In the genomic region with DNA sequence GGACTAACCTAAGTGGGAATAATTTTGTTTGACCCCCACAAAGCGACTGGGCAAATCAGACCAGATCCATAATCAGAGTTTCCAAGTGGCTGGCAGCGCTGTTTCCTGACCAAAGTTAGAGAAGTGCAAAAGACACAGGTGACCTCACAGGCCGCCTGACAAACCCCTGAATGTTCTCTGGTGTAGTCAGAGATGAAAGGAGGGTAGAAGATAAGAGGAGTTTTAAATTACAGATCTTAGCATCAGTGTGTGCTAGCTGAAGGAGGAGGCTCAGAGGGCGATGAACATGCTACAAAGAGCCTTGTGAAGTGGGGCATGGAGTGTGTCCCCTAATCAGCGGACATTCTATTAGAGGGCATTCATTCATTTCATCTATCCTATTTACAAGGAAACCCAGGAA, we compare ENCODE assay signal across 36 cellular contexts. TPM values are rescaled to one million over a fixed set of nuclear protein-coding genes. Genes with fewer than 3 reads are reported as not detected.
"Had no signal": no experiment of that assay in that cellular context is flagged by ENCODE, and none has a peak within 500 bp of the region (broad histone marks: within the 10 kb centered on the region; RNA-seq: fewer than 3 reads in every experiment).

No MANE protein-coding gene starts in this region.

- DNase-seq: activated B cell treated with CpG ODN at 0.5 μM for 24 hours; activated CD4-positive, alpha-beta memory T cell treated with anti-CD3 and anti-CD28 coated beads for 36 hours; activated CD4-positive, alpha-beta T cell treated with anti-CD3 and anti-CD28 coated beads for 4 hours; activated CD4-positive, alpha-beta T cell treated with anti-CD3 and anti-CD28 coated beads, Interleukin-2, amount 10 ng/mL, durations not matched to agents 24 days and 14 days; activated CD4-positive, alpha-beta T cell treated with anti-CD3 and anti-CD28 coated beads, Interleukin-2, amount 50 U/mL, for 1 hour; activated CD4-positive, alpha-beta T cell treated with anti-CD3 and anti-CD28 coated beads, Interleukin-2, amount 50 U/mL, for 4 hours; activated CD4-positive, CD25-positive, alpha-beta regulatory T cell treated with anti-CD3 and anti-CD28 coated beads, Interleukin-2, amount 50 U/mL, for 72 hours; activated CD8-positive, alpha-beta memory T cell treated with anti-CD3 and anti-CD28 coated beads, Interleukin-2, amount 50 U/mL, for 4 hours; activated CD8-positive, alpha-beta T cell treated with anti-CD3 and anti-CD28 coated beads for 36 hours; activated effector memory CD4-positive, alpha-beta T cell treated with anti-CD3 and anti-CD28 coated beads, Interleukin-2, amount 50 U/mL, for 16 hours; activated gamma-delta T cell treated with Interleukin-2 at 50 U/mL for 16 hours; activated naive CD4-positive, alpha-beta T cell; activated naive CD4-positive, alpha-beta T cell treated with anti-CD3 and anti-CD28 coated beads for 36 hours; activated naive CD4-positive, alpha-beta T cell treated with anti-CD3 and anti-CD28 coated beads, Interleukin-2, amount 50 U/mL, for 16 hours; activated naive CD8-positive, alpha-beta T cell treated with anti-CD3 and anti-CD28 coated beads for 36 hours; activated T-cell treated with anti-CD3 and anti-CD28 coated beads for 4 hours; activated T-cell treated with anti-CD3 and anti-CD28 coated beads, Interleukin-2, amount 50 U/mL, for 1 hour; activated T-cell treated with anti-CD3 and anti-CD28 coated beads, Interleukin-2, amount 50 U/mL, for 4 hours; activated T-cell treated with anti-CD3 and anti-CD28 coated beads, Interleukin-2, amount 50 U/mL, for 72 hours; adrenal gland; amniotic stem cell; aorta; body of pancreas; brain microvascular endothelial cell; central memory CD4-positive, alpha-beta T cell; T-helper 1 cell; T-helper 2 cell; T-helper 9 cell had no signal

- H3K27ac ChIP-seq: adrenal gland, body of pancreas, brain microvascular endothelial cell, breast epithelium, VCaP had no signal

- H3K4me3 ChIP-seq: adrenal gland, body of pancreas, breast epithelium had no signal

- H3K27me3 ChIP-seq: adrenal gland, body of pancreas, brain microvascular endothelial cell, breast epithelium had no signal

- H3K4me3 Mint-ChIP-seq: activated B cell treated with CpG ODN at 0.5 μM for 24 hours; activated CD4-positive, alpha-beta memory T cell treated with anti-CD3 and anti-CD28 coated beads for 36 hours; activated CD4-positive, alpha-beta T cell treated with anti-CD3 and anti-CD28 coated beads, Interleukin-2, amount 10 ng/mL, durations not matched to agents 24 days and 14 days; activated CD8-positive, alpha-beta T cell treated with anti-CD3 and anti-CD28 coated beads for 36 hours; activated naive CD4-positive, alpha-beta T cell treated with anti-CD3 and anti-CD28 coated beads for 36 hours; activated naive CD8-positive, alpha-beta T cell treated with anti-CD3 and anti-CD28 coated beads for 36 hours; activated T-cell treated with anti-CD3 and anti-CD28 coated beads, Interleukin-2, amount 50 U/mL, for 4 hours; activated T-cell treated with anti-CD3 and anti-CD28 coated beads, Interleukin-2, amount 50 U/mL, for 72 hours; activated T-helper 1 cell treated with anti-CD3 and anti-CD28 coated beads, Interleukin-12 subunit alpha, Interleukin-12 subunit beta, Interleukin-2, Interleukin-4 antibody, amounts not matched to agents 30 ng/mL and 10 ng/mL and 1 ng/mL, durations not matched to agents 14 hours and 24 hours and 36 hours; activated T-helper 17 cell treated with anti-CD3 and anti-CD28 coated beads, Interleukin-2, amount 50 U/mL, for 72 hours; T-helper 1 cell treated with Interleukin-12 subunit alpha and Interleukin-12 subunit beta and Interleukin-4 antibody, amounts not matched to agents 30 μg/mL and 1 μg/mL, for 36 hours; T-helper 2 cell treated with Interferon-gamma antibody and Interleukin-4, amounts not matched to agents 5 μg/mL and 100 μg/mL, for 36 hours had no signal

- H3K36me3 Mint-ChIP-seq: activated CD4-positive, alpha-beta memory T cell treated with anti-CD3 and anti-CD28 coated beads for 36 hours; activated naive CD4-positive, alpha-beta T cell treated with anti-CD3 and anti-CD28 coated beads, Interleukin-2, amount 50 U/mL, for 72 hours; activated naive CD8-positive, alpha-beta T cell treated with anti-CD3 and anti-CD28 coated beads for 36 hours had no signal

- H3K4me1 ChIP-seq: adrenal gland, body of pancreas, breast epithelium had no signal

- H3K36me3 ChIP-seq: adrenal gland, brain microvascular endothelial cell, breast epithelium had no signal

- H3K9me3 Mint-ChIP-seq: activated CD4-positive, alpha-beta T cell treated with anti-CD3 and anti-CD28 coated beads, Interleukin-2, amount 10 ng/mL, durations not matched to agents 24 days and 14 days; activated CD8-positive, alpha-beta T cell treated with anti-CD3 and anti-CD28 coated beads for 36 hours; activated naive CD4-positive, alpha-beta T cell treated with anti-CD3 and anti-CD28 coated beads, Interleukin-2, amount 50 U/mL, for 72 hours; activated naive CD8-positive, alpha-beta T cell treated with anti-CD3 and anti-CD28 coated beads for 36 hours; activated T-helper 1 cell treated with anti-CD3 and anti-CD28 coated beads, Interleukin-12 subunit alpha, Interleukin-12 subunit beta, Interleukin-2, Interleukin-4 antibody, amounts not matched to agents 30 ng/mL and 10 ng/mL and 1 ng/mL, durations not matched to agents 14 hours and 24 hours and 36 hours; T-helper 1 cell treated with Interleukin-12 subunit alpha and Interleukin-12 subunit beta and Interleukin-4 antibody, amounts not matched to agents 30 μg/mL and 1 μg/mL, for 36 hours; T-helper 2 cell treated with Interferon-gamma antibody and Interleukin-4, amounts not matched to agents 5 μg/mL and 100 μg/mL, for 36 hours had no signal

- H3K27me3 Mint-ChIP-seq: activated B cell treated with CpG ODN at 0.5 μM for 24 hours; activated CD4-positive, alpha-beta memory T cell treated with anti-CD3 and anti-CD28 coated beads for 36 hours; activated CD4-positive, alpha-beta T cell treated with anti-CD3 and anti-CD28 coated beads, Interleukin-2, amount 10 ng/mL, durations not matched to agents 24 days and 14 days; activated naive CD8-positive, alpha-beta T cell treated with anti-CD3 and anti-CD28 coated beads for 36 hours had no signal

- H3K27ac Mint-ChIP-seq: activated B cell treated with CpG ODN at 0.5 μM for 24 hours; activated CD4-positive, alpha-beta memory T cell treated with anti-CD3 and anti-CD28 coated beads for 36 hours; activated CD4-positive, alpha-beta T cell treated with anti-CD3 and anti-CD28 coated beads, Interleukin-2, amount 10 ng/mL, durations not matched to agents 24 days and 14 days; activated CD8-positive, alpha-beta T cell treated with anti-CD3 and anti-CD28 coated beads for 36 hours; activated naive CD4-positive, alpha-beta T cell treated with anti-CD3 and anti-CD28 coated beads for 36 hours; activated naive CD4-positive, alpha-beta T cell treated with anti-CD3 and anti-CD28 coated beads, Interleukin-2, amount 50 U/mL, for 72 hours; activated naive CD8-positive, alpha-beta T cell treated with anti-CD3 and anti-CD28 coated beads for 36 hours; activated T-cell treated with anti-CD3 and anti-CD28 coated beads, Interleukin-2, amount 50 U/mL, for 72 hours; activated T-helper 1 cell treated with anti-CD3 and anti-CD28 coated beads, Interleukin-12 subunit alpha, Interleukin-12 subunit beta, Interleukin-2, Interleukin-4 antibody, amounts not matched to agents 30 ng/mL and 10 ng/mL and 1 ng/mL, durations not matched to agents 14 hours and 24 hours and 36 hours; activated T-helper 17 cell treated with anti-CD3 and anti-CD28 coated beads, Interleukin-2, amount 50 U/mL, for 72 hours; T-helper 1 cell treated with Interleukin-12 subunit alpha and Interleukin-12 subunit beta and Interleukin-4 antibody, amounts not matched to agents 30 μg/mL and 1 μg/mL, for 36 hours; T-helper 2 cell treated with Interferon-gamma antibody and Interleukin-4, amounts not matched to agents 5 μg/mL and 100 μg/mL, for 36 hours had no signal

- ATAC-seq: activated CD8-positive, alpha-beta T cell treated with anti-CD3 and anti-CD28 coated beads for 36 hours; activated naive CD4-positive, alpha-beta T cell treated with anti-CD3 and anti-CD28 coated beads, Interleukin-2, amount 50 U/mL, for 72 hours; activated T-cell treated with anti-CD3 and anti-CD28 coated beads, Interleukin-2, amount 50 U/mL, for 4 hours; activated T-cell treated with anti-CD3 and anti-CD28 coated beads, Interleukin-2, amount 50 U/mL, for 72 hours; activated T-helper 17 cell treated with anti-CD3 and anti-CD28 coated beads, Interleukin-2, amount 50 U/mL, for 72 hours; body of pancreas had no signal

- H3K4me1 Mint-ChIP-seq: activated B cell treated with CpG ODN at 0.5 μM for 24 hours; activated CD4-positive, alpha-beta T cell treated with anti-CD3 and anti-CD28 coated beads, Interleukin-2, amount 10 ng/mL, durations not matched to agents 24 days and 14 days; activated naive CD8-positive, alpha-beta T cell treated with anti-CD3 and anti-CD28 coated beads for 36 hours; activated T-helper 17 cell treated with anti-CD3 and anti-CD28 coated beads, Interleukin-2, amount 50 U/mL, for 72 hours had no signal

- H3K9me3 ChIP-seq: adrenal gland, body of pancreas, breast epithelium had no signal

RNA-seq across cellular contexts. Expression of gene ID4, which starts 15.0 kb away (rescaled TPM):
- total RNA-seq: activated B cell treated with CpG ODN at 0.5 μM for 24 hours; activated CD4-positive, alpha-beta memory T cell treated with anti-CD3 and anti-CD28 coated beads for 36 hours; activated CD4-positive, alpha-beta T cell treated with anti-CD3 and anti-CD28 coated beads, Interleukin-2, amount 10 ng/mL, durations not matched to agents 24 days and 14 days; activated CD8-positive, alpha-beta memory T cell treated with anti-CD3 and anti-CD28 coated beads for 36 hours; activated CD8-positive, alpha-beta T cell treated with anti-CD3 and anti-CD28 coated beads for 36 hours; activated naive CD4-positive, alpha-beta T cell treated with anti-CD3 and anti-CD28 coated beads for 36 hours; activated naive CD4-positive, alpha-beta T cell treated with anti-CD3 and anti-CD28 coated beads, Interleukin-2, amount 50 U/mL, for 72 hours; activated naive CD8-positive, alpha-beta T cell treated with anti-CD3 and anti-CD28 coated beads for 36 hours; activated T-cell treated with anti-CD3 and anti-CD28 coated beads, Interleukin-2, amount 50 U/mL, for 72 hours; activated T-helper 1 cell treated with anti-CD3 and anti-CD28 coated beads, Interleukin-12 subunit alpha, Interleukin-12 subunit beta, Interleukin-2, Interleukin-4 antibody, amounts not matched to agents 30 ng/mL and 10 ng/mL and 1 ng/mL, durations not matched to agents 14 hours and 24 hours and 36 hours; activated T-helper 17 cell treated with anti-CD3 and anti-CD28 coated beads, Interleukin-2, amount 50 U/mL, for 72 hours had no signal
